11 cellular contexts compared by ENCODE assay signal in genomic region chr4:7581477-7581876, GRCh38.
DNase-seq lines count a peak whose midpoint lies in the region; ATAC-seq and TF ChIP-seq lines count a peak whose summit lies in the region.
"Had no signal": no experiment of that assay in that cellular context is flagged by ENCODE, and none has a peak within 500 bp of the region (broad histone marks: within the 10 kb centered on the region; RNA-seq: fewer than 3 reads in every experiment).

No MANE protein-coding gene starts in this region.

- H3K9me3 ChIP-seq in MM.1S (replicated peaks; ENCODE audit: insufficient read depth, low read length): no peaks in the 10 kb centered on the region
- H3K9me3 ChIP-seq: vagina had no signal

- no peaks in the 10 kb centered on the region for H3K9me2 ChIP-seq in MM.1S (replicated peaks; ENCODE audit: insufficient read depth, low read length)

- H3K4me1 Mint-ChIP-seq in activated CD4-positive, alpha-beta T cell treated with anti-CD3 and anti-CD28 coated beads for 36 hours: no peaks in the 10 kb centered on the region

- peaks cover 29% of the 10 kb centered on the region for H3K9me3 Mint-ChIP-seq in activated CD4-positive, alpha-beta T cell treated with anti-CD3 and anti-CD28 coated beads for 36 hours (ENCODE audit: low read depth)

- no peak overlapping the region for H3K4me3 Mint-ChIP-seq in activated CD4-positive, alpha-beta T cell treated with anti-CD3 and anti-CD28 coated beads for 36 hours

- POLR2A ChIA-PET in activated CD4-positive, alpha-beta T cell treated with anti-CD3 and anti-CD28 coated beads for 36 hours (lab: Charles Lee): no interaction called here

- H2AFZ ChIP-seq in MM.1S (ENCODE audit: low read length): no peak overlapping the region

- no peaks in the 10 kb centered on the region for H3F3A ChIP-seq in MM.1S (ENCODE audit: insufficient read depth, low read length)

- intact Hi-C loops in activated CD4-positive, alpha-beta T cell treated with anti-CD3 and anti-CD28 coated beads for 36 hours (cut with DNase I, micrococcal nuclease): no loop called here

- CTCF ChIA-PET in activated CD4-positive, alpha-beta T cell treated with anti-CD3 and anti-CD28 coated beads for 36 hours (lab: Charles Lee): no interaction called here

- no peak overlapping the region for H3K4me3 ChIP-seq in MM.1S (ENCODE audit: low read length)
- H3K4me3 ChIP-seq: vagina had no signal

- peak; percentile 39 for DNase-seq in activated CD4-positive, alpha-beta T cell treated with anti-CD3 and anti-CD28 coated beads for 36 hours
- no peak for DNase-seq in activated CD4-positive, alpha-beta T cell treated with anti-CD3 and anti-CD28 coated beads, Interleukin-2, amount 50 U/mL, for 4 hours
- DNase-seq in MM.1S: peak; percentile 27
- peak; percentile 44 for DNase-seq in astrocyte of the hippocampus (ENCODE audit: low read depth, low spot score)
- peak; percentile 28 for DNase-seq in mucosa of gallbladder (ENCODE audit: low spot score)
- no peak for DNase-seq in DMS153 (lab: John Stamatoyannopoulos, UW)
- DNase-seq in cortex of kidney (lab: John Stamatoyannopoulos, UW): no peak
- no peak for DNase-seq in GM19240 (ENCODE audit: insufficient read length, low spot score)
- DNase-seq: glutamatergic neuron, NCI-H510A had no signal

- H3K27me3 ChIP-seq in MM.1S (replicated peaks; ENCODE audit: insufficient read depth, low read length): peaks cover 40% of the 10 kb centered on the region
- H3K27me3 ChIP-seq: vagina had no signal

- H3K79me2 ChIP-seq in MM.1S (ENCODE audit: low read length): no peaks in the 10 kb centered on the region

- no peaks in the 10 kb centered on the region for H3K4me1 ChIP-seq in MM.1S (ENCODE audit: low read length)

- H3K36me3 ChIP-seq in MM.1S (replicated peaks; ENCODE audit: insufficient read depth, low read length): no peaks in the 10 kb centered on the region
- H3K36me3 ChIP-seq: vagina had no signal

- H3K36me3 Mint-ChIP-seq in activated CD4-positive, alpha-beta T cell treated with anti-CD3 and anti-CD28 coated beads for 36 hours (ENCODE audit: low read depth): peaks cover under 1% of the 10 kb centered on the region

- peaks cover 2% of the 10 kb centered on the region for H3K27me3 Mint-ChIP-seq in activated CD4-positive, alpha-beta T cell treated with anti-CD3 and anti-CD28 coated beads for 36 hours

- H4K20me1 ChIP-seq in MM.1S (ENCODE audit: insufficient read depth, low read length): no peaks in the 10 kb centered on the region

- ATAC-seq in activated CD4-positive, alpha-beta T cell treated with anti-CD3 and anti-CD28 coated beads for 36 hours: no peak

- no peak overlapping the region for H3K4me2 ChIP-seq in MM.1S (ENCODE audit: low read depth, low read length)

- H3K27ac Mint-ChIP-seq in activated CD4-positive, alpha-beta T cell treated with anti-CD3 and anti-CD28 coated beads for 36 hours: no peak overlapping the region

- H3K9ac ChIP-seq in MM.1S (ENCODE audit: low read length): no peak overlapping the region

- TF ChIP-seq CTCF in MM.1S (IDR thresholded peaks at IDR 0.05; ENCODE audit: low read length): no peak

- H3K27ac ChIP-seq in MM.1S (ENCODE audit: low read length): no peak overlapping the region
- H3K27ac ChIP-seq: vagina had no signal

Comparison
In these comparisons a context has a peak if more than half of its experiments do, and no peak if none do; other contexts are left out.
1. DNase-seq: peak in activated CD4-positive, alpha-beta T cell treated with anti-CD3 and anti-CD28 coated beads for 36 hours (single experiment), MM.1S (single experiment), astrocyte of the hippocampus (single experiment) and mucosa of gallbladder (single experiment); none in activated CD4-positive, alpha-beta T cell treated with anti-CD3 and anti-CD28 coated beads, Interleukin-2, amount 50 U/mL, for 4 hours (0 of 2), DMS153 (single experiment), cortex of kidney (single experiment) and GM19240 (single experiment).